In the genomic region with DNA sequence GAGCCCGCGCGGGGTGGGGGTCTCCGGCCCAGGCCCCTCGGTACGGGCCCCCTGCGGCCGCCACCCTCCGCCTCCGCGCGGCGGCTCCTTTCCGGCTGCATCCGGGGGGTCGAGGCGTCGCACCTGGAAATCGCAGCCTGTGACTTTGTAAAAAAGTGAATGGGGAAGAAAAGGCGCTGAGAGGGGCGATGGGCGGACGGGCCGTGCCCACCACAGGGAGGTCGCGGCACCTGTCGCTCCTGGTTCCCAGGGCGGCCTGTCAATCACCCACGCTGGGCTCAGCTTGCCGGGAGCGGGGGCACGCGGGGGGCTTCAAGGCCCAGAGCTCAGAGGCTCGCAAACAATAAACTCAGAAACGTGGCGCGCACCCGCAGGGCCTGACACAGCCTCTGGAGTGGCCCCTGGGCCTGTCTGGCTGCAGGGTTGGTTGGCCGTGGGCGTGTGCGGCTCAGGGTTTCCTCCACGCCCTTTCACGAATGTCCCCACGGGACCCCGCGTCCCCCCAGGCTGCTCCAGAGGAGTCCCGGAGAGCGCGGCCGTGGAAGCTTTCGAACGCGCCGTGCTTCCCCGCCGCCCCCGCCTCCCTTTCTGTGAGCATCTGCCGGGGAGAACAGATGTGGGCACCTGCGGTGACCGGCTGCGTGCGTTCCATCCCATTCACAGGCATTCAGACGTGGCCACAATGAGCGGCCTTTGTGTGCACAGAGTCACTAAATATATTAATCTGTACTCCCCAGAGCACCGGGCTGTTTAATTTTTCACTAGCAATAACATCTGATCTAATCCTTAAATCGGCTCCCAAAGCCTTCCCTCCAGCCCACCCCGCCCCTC, we compare ENCODE assay signal across 10 cellular contexts. TPM values are rescaled to one million over a fixed set of nuclear protein-coding genes. Genes with fewer than 3 reads are reported as not detected.
DNase-seq lines count a peak whose midpoint lies in the region; ATAC-seq and TF ChIP-seq lines count a peak whose summit lies in the region.
"Had no signal": no experiment of that assay in that cellular context is flagged by ENCODE, and none has a peak within 500 bp of the region (broad histone marks: within the 10 kb centered on the region; RNA-seq: fewer than 3 reads in every experiment).

No MANE protein-coding gene starts in this region.

- WGBS in suprapubic skin: 46% methylated on average over 17 of the region's 67 CpGs

- no peak overlapping the region for H3K9ac ChIP-seq in NT2/D1 (ENCODE audit: insufficient read length, low read depth)

- peak; percentile 26 for DNase-seq in activated CD4-positive, alpha-beta T cell treated with anti-CD3 and anti-CD28 coated beads for 36 hours
- DNase-seq in activated CD4-positive, alpha-beta T cell treated with anti-CD3 and anti-CD28 coated beads for 48 hours: no peak
- no peak for DNase-seq in NT2/D1 (ENCODE audit: low read depth, low spot score)
- DNase-seq in kidney epithelial cell (ENCODE audit: low read depth): peak; percentile 18
- DNase-seq in suprapubic skin (ENCODE audit: low spot score in 2 of 2): no peak
- DNase-seq in AML-193 (lab: John Stamatoyannopoulos, UW): no peak
- DNase-seq in stimulated activated CD8-positive, alpha-beta memory T cell treated with anti-CD3 and anti-CD28 coated beads, Interleukin-4, amount 100 ng/mL, for 48 hours: no peak
- no peak for DNase-seq in activated CD4-positive, CD25-positive, alpha-beta regulatory T cell (lab: John Stamatoyannopoulos, UW)

- no peak overlapping the region for H3K27ac ChIP-seq in suprapubic skin

- H3K9me3 Mint-ChIP-seq in activated CD4-positive, alpha-beta T cell treated with anti-CD3 and anti-CD28 coated beads for 36 hours (ENCODE audit: low read depth): peaks cover 4% of the 10 kb centered on the region

- POLR2A ChIA-PET in activated CD4-positive, alpha-beta T cell treated with anti-CD3 and anti-CD28 coated beads for 36 hours (lab: Charles Lee): no interaction called here

- H3K27ac Mint-ChIP-seq in activated CD4-positive, alpha-beta T cell treated with anti-CD3 and anti-CD28 coated beads for 36 hours: no peak overlapping the region
- H3K27ac Mint-ChIP-seq: activated T-helper 1 cell treated with anti-CD3 and anti-CD28 coated beads, Interleukin-12 subunit alpha, Interleukin-12 subunit beta, Interleukin-2, Interleukin-4 antibody, amounts not matched to agents 30 ng/mL and 10 ng/mL and 1 ng/mL, durations not matched to agents 14 hours and 24 hours and 36 hours; stimulated activated memory B cell treated with anti-CD40 and anti-IgM and Interleukin-4, amounts not matched to agents 10 μg/mL and 1 μg/mL and 100 μg/mL, for 72 hours had no signal

- H3K4me1 ChIP-seq in NT2/D1 (ENCODE audit: insufficient read depth, insufficient read length) (peaks cover 9% of the 10 kb centered on the region), suprapubic skin (peaks cover 46% of the 10 kb centered on the region)

- no peak for TF ChIP-seq EP300 in suprapubic skin (IDR thresholded peaks at IDR 0.05)

- H3K27me3 Mint-ChIP-seq in activated CD4-positive, alpha-beta T cell treated with anti-CD3 and anti-CD28 coated beads for 36 hours: peaks cover 64% of the 10 kb centered on the region

- H3K4me3 ChIP-seq in NT2/D1 (ENCODE audit: insufficient read length, low read depth): peak overlapping the region; percentile 5
- H3K4me3 ChIP-seq in kidney epithelial cell (ENCODE audit: low read depth, low read length): peak overlapping the region; percentile 5
- peak overlapping the region; percentile 57 for H3K4me3 ChIP-seq in suprapubic skin

- H3K4me3 Mint-ChIP-seq in activated CD4-positive, alpha-beta T cell treated with anti-CD3 and anti-CD28 coated beads for 36 hours: no peak overlapping the region
- H3K4me3 Mint-ChIP-seq: activated T-helper 1 cell treated with anti-CD3 and anti-CD28 coated beads, Interleukin-12 subunit alpha, Interleukin-12 subunit beta, Interleukin-2, Interleukin-4 antibody, amounts not matched to agents 30 ng/mL and 10 ng/mL and 1 ng/mL, durations not matched to agents 14 hours and 24 hours and 36 hours had no signal

- H3K27me3 ChIP-seq in NT2/D1 (ENCODE audit: insufficient read depth, insufficient read length) (peaks cover 67% of the 10 kb centered on the region), kidney epithelial cell (ENCODE audit: control insufficient read depth, insufficient read depth, low read length) (peaks cover 44% of the 10 kb centered on the region), suprapubic skin (peaks cover 29% of the 10 kb centered on the region)

- H3K36me3 ChIP-seq in NT2/D1 (ENCODE audit: insufficient read depth, insufficient read length, low read length): no peaks in the 10 kb centered on the region
- H3K36me3 ChIP-seq in kidney epithelial cell (ENCODE audit: control insufficient read depth, insufficient read depth, low read length): no peaks in the 10 kb centered on the region
- no peaks in the 10 kb centered on the region for H3K36me3 ChIP-seq in suprapubic skin

- H3K9me3 ChIP-seq in NT2/D1 (ENCODE audit: insufficient read depth, low read length) (peaks cover 17% of the 10 kb centered on the region; the same call in 1 of the 2 replicates), suprapubic skin (no peaks in the 10 kb centered on the region)

- TF ChIP-seq CTCF in kidney epithelial cell (IDR thresholded peaks at IDR 0.05; ENCODE audit: insufficient read depth, low read length, poor library complexity, severe bottlenecking): no peak
- no peak for TF ChIP-seq CTCF in suprapubic skin (IDR thresholded peaks at IDR 0.05)

- no peaks in the 10 kb centered on the region for H3K36me3 Mint-ChIP-seq in activated CD4-positive, alpha-beta T cell treated with anti-CD3 and anti-CD28 coated beads for 36 hours (ENCODE audit: low read depth)

- intact Hi-C loops in activated CD4-positive, alpha-beta T cell treated with anti-CD3 and anti-CD28 coated beads for 36 hours (cut with DNase I, micrococcal nuclease): no loop called here

- H3K4me1 Mint-ChIP-seq in activated CD4-positive, alpha-beta T cell treated with anti-CD3 and anti-CD28 coated beads for 36 hours: peaks cover 25% of the 10 kb centered on the region

- no peak for ATAC-seq in activated CD4-positive, alpha-beta T cell treated with anti-CD3 and anti-CD28 coated beads for 36 hours
- ATAC-seq: stimulated activated memory B cell treated with anti-CD40 and anti-IgM and Interleukin-4, amounts not matched to agents 10 μg/mL and 1 μg/mL and 100 μg/mL, for 72 hours had no signal

- CTCF ChIA-PET in activated CD4-positive, alpha-beta T cell treated with anti-CD3 and anti-CD28 coated beads for 36 hours (lab: Charles Lee): no interaction called here

- TF ChIP-seq POLR2A in suprapubic skin (IDR thresholded peaks at IDR 0.05): no peak

RNA-seq across cellular contexts. Expression of a gene that starts 6.1 kb away (rescaled TPM):
- under 1 TPM; 0.54 to 0.91 TPM for total RNA-seq in activated CD4-positive, alpha-beta T cell treated with anti-CD3 and anti-CD28 coated beads for 36 hours
- total RNA-seq in kidney epithelial cell (3.8 and 4.2 TPM in 2 replicates), suprapubic skin (10 to 100 TPM; 32.6 to 75.6 (median 46.9) TPM)
- total RNA-seq: activated T-helper 1 cell treated with anti-CD3 and anti-CD28 coated beads, Interleukin-12 subunit alpha, Interleukin-12 subunit beta, Interleukin-2, Interleukin-4 antibody, amounts not matched to agents 30 ng/mL and 10 ng/mL and 1 ng/mL, durations not matched to agents 14 hours and 24 hours and 36 hours had no signal

RNA-seq across cellular contexts. Expression of a gene that starts 9.6 kb away (rescaled TPM):
- total RNA-seq in activated CD4-positive, alpha-beta T cell treated with anti-CD3 and anti-CD28 coated beads for 36 hours: 10 to 100 TPM; 21.9 to 26.3 TPM
- total RNA-seq in kidney epithelial cell (12.4 and 15.8 TPM in 2 replicates), suprapubic skin (10 to 100 TPM; 19.9 to 55.4 (median 27.6) TPM)

Comparison
In these comparisons a context has a peak if more than half of its experiments do, and no peak if none do; other contexts are left out.
1. DNase-seq: peak in activated CD4-positive, alpha-beta T cell treated with anti-CD3 and anti-CD28 coated beads for 36 hours (single experiment) and kidney epithelial cell (single experiment); none in activated CD4-positive, alpha-beta T cell treated with anti-CD3 and anti-CD28 coated beads for 48 hours (single experiment), NT2/D1 (single experiment), suprapubic skin (0 of 2), AML-193 (0 of 2), stimulated activated CD8-positive, alpha-beta memory T cell treated with anti-CD3 and anti-CD28 coated beads, Interleukin-4, amount 100 ng/mL, for 48 hours (single experiment) and activated CD4-positive, CD25-positive, alpha-beta regulatory T cell (0 of 4).
2. H3K4me3 ChIP-seq: peak in every context shown above with its lines; median percentile 57 in suprapubic skin; 5 in NT2/D1; 5 in kidney epithelial cell.